22 cellular contexts compared by ENCODE assay signal in the genomic region with DNA sequence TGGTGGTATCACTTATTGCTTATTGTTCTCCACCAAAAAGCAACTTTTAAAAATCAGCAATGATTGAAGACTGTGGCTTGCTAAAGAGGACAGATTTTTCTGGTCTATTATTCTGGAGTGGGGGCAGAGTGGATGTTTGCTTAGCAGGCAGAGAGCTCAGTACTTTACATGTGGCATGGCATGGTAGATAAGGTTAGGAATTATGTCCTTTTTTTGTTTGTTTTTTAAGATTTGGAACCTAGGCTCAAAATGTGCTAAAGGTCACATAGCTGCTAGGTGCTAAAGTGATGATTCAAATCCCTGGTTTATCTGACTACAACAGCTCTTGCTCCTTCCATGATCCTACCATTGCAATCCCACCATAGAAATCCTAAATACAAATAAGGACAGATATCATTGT.
"Had no signal": no experiment of that assay in that cellular context is flagged by ENCODE, and none has a peak within 500 bp of the region (broad histone marks: within the 10 kb centered on the region; RNA-seq: fewer than 3 reads in every experiment).

No MANE protein-coding gene starts in this region.

- H3K4me3 Mint-ChIP-seq: activated CD8-positive, alpha-beta T cell treated with anti-CD3 and anti-CD28 coated beads for 36 hours; activated naive CD8-positive, alpha-beta T cell treated with anti-CD3 and anti-CD28 coated beads, Interleukin-2, amount 10 ng/mL, durations not matched to agents 7 days and 5 days; activated T-helper 17 cell treated with anti-CD3 and anti-CD28 coated beads, Interleukin-2, amount 50 U/mL, for 72 hours; effector memory CD8-positive, alpha-beta T cell; naive thymus-derived CD8-positive, alpha-beta T cell; stimulated activated memory B cell treated with anti-CD40 and anti-IgM and Interleukin-4, amounts not matched to agents 10 μg/mL and 1 μg/mL and 100 μg/mL, for 72 hours; T-cell had no signal

- H3K36me3 Mint-ChIP-seq: naive thymus-derived CD8-positive, alpha-beta T cell; stimulated activated memory B cell treated with anti-CD40 and anti-IgM and Interleukin-4, amounts not matched to agents 10 μg/mL and 1 μg/mL and 100 μg/mL, for 72 hours; T-cell had no signal

- H3K9me3 Mint-ChIP-seq: activated naive CD8-positive, alpha-beta T cell treated with anti-CD3 and anti-CD28 coated beads, Interleukin-2, amount 10 ng/mL, durations not matched to agents 7 days and 5 days; activated T-helper 17 cell treated with anti-CD3 and anti-CD28 coated beads, Interleukin-2, amount 50 U/mL, for 72 hours had no signal

- H3K27me3 Mint-ChIP-seq: activated CD8-positive, alpha-beta T cell treated with anti-CD3 and anti-CD28 coated beads for 36 hours; activated naive CD8-positive, alpha-beta T cell treated with anti-CD3 and anti-CD28 coated beads, Interleukin-2, amount 10 ng/mL, durations not matched to agents 7 days and 5 days; activated T-helper 17 cell treated with anti-CD3 and anti-CD28 coated beads, Interleukin-2, amount 50 U/mL, for 72 hours; effector memory CD8-positive, alpha-beta T cell; stimulated activated memory B cell treated with anti-CD40 and anti-IgM and Interleukin-4, amounts not matched to agents 10 μg/mL and 1 μg/mL and 100 μg/mL, for 72 hours had no signal

- H3K27me3 ChIP-seq: foreskin keratinocyte, spleen, testis, upper lobe of right lung had no signal

- H3K27ac ChIP-seq: foreskin keratinocyte, left ventricle myocardium inferior, spleen, testis, upper lobe of right lung had no signal

- H3K36me3 ChIP-seq: left ventricle myocardium inferior, spleen, upper lobe of right lung had no signal

- H3K27ac Mint-ChIP-seq: activated CD8-positive, alpha-beta T cell treated with anti-CD3 and anti-CD28 coated beads for 36 hours; activated naive CD8-positive, alpha-beta T cell treated with anti-CD3 and anti-CD28 coated beads, Interleukin-2, amount 10 ng/mL, durations not matched to agents 7 days and 5 days; activated T-helper 17 cell treated with anti-CD3 and anti-CD28 coated beads, Interleukin-2, amount 50 U/mL, for 72 hours; effector memory CD8-positive, alpha-beta T cell; naive thymus-derived CD8-positive, alpha-beta T cell; stimulated activated memory B cell treated with anti-CD40 and anti-IgM and Interleukin-4, amounts not matched to agents 10 μg/mL and 1 μg/mL and 100 μg/mL, for 72 hours; T-cell had no signal

- H3K4me1 Mint-ChIP-seq: activated naive CD8-positive, alpha-beta T cell treated with anti-CD3 and anti-CD28 coated beads, Interleukin-2, amount 10 ng/mL, durations not matched to agents 7 days and 5 days; activated T-helper 17 cell treated with anti-CD3 and anti-CD28 coated beads, Interleukin-2, amount 50 U/mL, for 72 hours; naive thymus-derived CD8-positive, alpha-beta T cell; stimulated activated memory B cell treated with anti-CD40 and anti-IgM and Interleukin-4, amounts not matched to agents 10 μg/mL and 1 μg/mL and 100 μg/mL, for 72 hours; T-cell had no signal

- H3K4me1 ChIP-seq: spleen, upper lobe of right lung had no signal

- ATAC-seq: activated CD8-positive, alpha-beta T cell treated with anti-CD3 and anti-CD28 coated beads for 36 hours; activated T-helper 17 cell treated with anti-CD3 and anti-CD28 coated beads, Interleukin-2, amount 50 U/mL, for 72 hours; effector memory CD8-positive, alpha-beta T cell; foreskin keratinocyte; naive thymus-derived CD8-positive, alpha-beta T cell; stimulated activated memory B cell treated with anti-CD40 and anti-IgM and Interleukin-4, amounts not matched to agents 10 μg/mL and 1 μg/mL and 100 μg/mL, for 72 hours; T-cell; upper lobe of right lung had no signal

- DNase-seq: activated CD4-positive, alpha-beta T cell treated with anti-CD3 and anti-CD28 coated beads for 48 hours; activated CD4-positive, CD25-positive, alpha-beta regulatory T cell; activated CD8-positive, alpha-beta T cell treated with anti-CD3 and anti-CD28 coated beads for 36 hours; activated naive CD4-positive, alpha-beta T cell; activated naive CD8-positive, alpha-beta T cell treated with anti-CD3 and anti-CD28 coated beads, Interleukin-2, amount 10 ng/mL, durations not matched to agents 7 days and 5 days; activated T-cell treated with anti-CD3 and anti-CD28 coated beads, Interleukin-2, amount 50 U/mL, for 1 hour; amygdala; effector memory CD8-positive, alpha-beta T cell; glutamatergic neuron; hypothalamus; left ventricle myocardium inferior; mesendoderm; naive thymus-derived CD8-positive, alpha-beta T cell; spleen; stimulated activated CD4-positive, alpha-beta T cell treated with anti-CD3 and anti-CD28 coated beads, Interleukin-4, amount 100 ng/mL, for 4 hours; T-cell; testis; upper lobe of right lung had no signal

- H3K9me3 ChIP-seq: testis, upper lobe of right lung had no signal

- FAIRE-seq: keratinocyte had no signal

- H3K4me3 ChIP-seq: left ventricle myocardium inferior, spleen, testis, upper lobe of right lung had no signal
